In the genomic region with DNA sequence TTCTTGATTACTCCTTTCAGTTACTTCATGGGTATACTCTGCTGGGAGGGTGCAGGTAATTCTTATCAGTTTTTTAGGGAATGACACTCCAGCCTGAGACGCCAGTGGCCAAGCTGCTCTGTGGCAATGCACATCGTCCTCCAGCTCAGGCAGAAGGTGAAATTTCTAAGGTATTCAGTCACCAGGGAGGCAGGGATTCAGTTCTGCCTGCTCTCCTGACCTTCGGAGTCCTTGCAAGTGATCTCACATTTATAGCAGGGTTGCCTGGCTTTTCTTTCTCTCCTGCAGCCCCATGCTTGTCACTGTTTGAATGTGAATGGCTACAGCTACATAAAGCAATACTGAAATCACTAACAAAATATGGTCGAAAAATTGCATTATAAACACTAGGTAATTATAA, we compare ENCODE assay signal across 17 cellular contexts.
"Had no signal": no experiment of that assay in that cellular context is flagged by ENCODE, and none has a peak within 500 bp of the region (broad histone marks: within the 10 kb centered on the region; RNA-seq: fewer than 3 reads in every experiment).

No MANE protein-coding gene starts in this region.

- H3K4me1 ChIP-seq: left lung, right atrium auricular region, stomach had no signal

- DNase-seq: activated B cell treated with CpG ODN at 0.5 μM for 24 hours; activated CD4-positive, alpha-beta T cell treated with anti-CD3 and anti-CD28 coated beads, Interleukin-2, amount 10 ng/mL, durations not matched to agents 24 days and 14 days; activated CD8-positive, alpha-beta memory T cell treated with anti-CD3 and anti-CD28 coated beads for 24 hours; activated naive CD4-positive, alpha-beta T cell treated with anti-CD3 and anti-CD28 coated beads, Interleukin-2, amount 10 ng/mL, durations not matched to agents 7 days and 5 days; activated T-cell treated with anti-CD3 and anti-CD28 coated beads for 4 hours; caudate nucleus; effector memory CD4-positive, alpha-beta T cell; left lung; mesenchymal stem cell; stimulated activated CD4-positive, alpha-beta T cell treated with anti-CD3 and anti-CD28 coated beads, Interleukin-4, amount 100 ng/mL, for 4 hours; stomach had no signal

- H3K27me3 ChIP-seq: gastroesophageal sphincter, left lung, neutrophil, right atrium auricular region, stomach had no signal

- H3K27ac ChIP-seq: coronary artery, epithelial cell of prostate, gastroesophageal sphincter, left lung, neutrophil, right atrium auricular region, skin epidermis, stomach had no signal

- H3K4me3 ChIP-seq: coronary artery, gastroesophageal sphincter, left lung, right atrium auricular region, skin epidermis, stomach had no signal

- H3K36me3 ChIP-seq: gastroesophageal sphincter, left lung, neutrophil, right atrium auricular region, stomach had no signal

- H3K9me3 ChIP-seq: gastroesophageal sphincter, left lung, neutrophil, right atrium auricular region, stomach had no signal
